In genomic region chr10:124527996-124528395, GRCh38 we compare ENCODE assay signal across 19 cellular contexts.
DNase-seq lines count a peak whose midpoint lies in the region; ATAC-seq and TF ChIP-seq lines count a peak whose summit lies in the region.
"Had no signal": no experiment of that assay in that cellular context is flagged by ENCODE, and none has a peak within 500 bp of the region (broad histone marks: within the 10 kb centered on the region; RNA-seq: fewer than 3 reads in every experiment).

No MANE protein-coding gene starts in this region.

- H3K27me3 Mint-ChIP-seq in neural progenitor cell (ENCODE audit: insufficient read depth, low read depth), result no peaks in the 10 kb centered on the region
- H3K27me3 Mint-ChIP-seq in activated CD8-positive, alpha-beta T cell treated with anti-CD3 and anti-CD28 coated beads, Interleukin-2, amount 10 ng/mL, durations not matched to agents 7 days and 5 days (ENCODE audit: low read depth), result no peaks in the 10 kb centered on the region
- H3K27me3 Mint-ChIP-seq: CD4-positive, alpha-beta T cell had no signal

- no peak overlapping the region for H2AFZ ChIP-seq in neural progenitor cell (replicated peaks)

- H3K4me3 Mint-ChIP-seq in neural progenitor cell, result no peak overlapping the region
- no peak overlapping the region for H3K4me3 Mint-ChIP-seq in activated CD8-positive, alpha-beta T cell treated with anti-CD3 and anti-CD28 coated beads, Interleukin-2, amount 10 ng/mL, durations not matched to agents 7 days and 5 days
- H3K4me3 Mint-ChIP-seq: CD4-positive, alpha-beta T cell; HFFc6 had no signal

- no peak for ATAC-seq in left ventricle myocardium superior
- no peak for ATAC-seq in activated CD8-positive, alpha-beta T cell treated with anti-CD3 and anti-CD28 coated beads, Interleukin-2, amount 10 ng/mL, durations not matched to agents 7 days and 5 days
- ATAC-seq: HCT116 had no signal

- no peaks in the 10 kb centered on the region for H3K9me3 Mint-ChIP-seq in neural progenitor cell
- H3K9me3 Mint-ChIP-seq in activated CD8-positive, alpha-beta T cell treated with anti-CD3 and anti-CD28 coated beads, Interleukin-2, amount 10 ng/mL, durations not matched to agents 7 days and 5 days (ENCODE audit: insufficient read depth), result no peaks in the 10 kb centered on the region
- H3K9me3 Mint-ChIP-seq: CD4-positive, alpha-beta T cell; HFFc6 had no signal

- H3K4me1 Mint-ChIP-seq in neural progenitor cell, result peaks cover 12% of the 10 kb centered on the region
- H3K4me1 Mint-ChIP-seq in activated CD8-positive, alpha-beta T cell treated with anti-CD3 and anti-CD28 coated beads, Interleukin-2, amount 10 ng/mL, durations not matched to agents 7 days and 5 days (ENCODE audit: low read depth), result peaks cover 4% of the 10 kb centered on the region

- peak overlapping the region; percentile 37 for H3K27ac Mint-ChIP-seq in neural progenitor cell
- no peak overlapping the region for H3K27ac Mint-ChIP-seq in activated CD8-positive, alpha-beta T cell treated with anti-CD3 and anti-CD28 coated beads, Interleukin-2, amount 10 ng/mL, durations not matched to agents 7 days and 5 days
- H3K27ac Mint-ChIP-seq: CD4-positive, alpha-beta T cell; HFFc6 had no signal

- H3K36me3 Mint-ChIP-seq in neural progenitor cell, result no peaks in the 10 kb centered on the region
- no peaks in the 10 kb centered on the region for H3K36me3 Mint-ChIP-seq in activated CD8-positive, alpha-beta T cell treated with anti-CD3 and anti-CD28 coated beads, Interleukin-2, amount 10 ng/mL, durations not matched to agents 7 days and 5 days (ENCODE audit: low read depth)

- H3K4me2 ChIP-seq in neural progenitor cell, result no peak overlapping the region

- H3K27me3 ChIP-seq in right atrium auricular region (no peaks in the 10 kb centered on the region), neural progenitor cell (no peaks in the 10 kb centered on the region)
- H3K27me3 ChIP-seq: BE2C had no signal

- no peaks in the 10 kb centered on the region for H3F3A ChIP-seq in neural progenitor cell (ENCODE audit: low read depth)

- H3K4me3 ChIP-seq in right atrium auricular region (no peak overlapping the region), neural progenitor cell (no peak overlapping the region)

- H3K9ac ChIP-seq in neural progenitor cell, result no peak overlapping the region

- CTCF ChIA-PET in activated CD8-positive, alpha-beta T cell treated with anti-CD3 and anti-CD28 coated beads, Interleukin-2, amount 10 ng/mL, durations not matched to agents 7 days and 5 days (lab: Charles Lee), result no interaction called here

- H3K79me2 ChIP-seq in neural progenitor cell (ENCODE audit: low read depth), result no peaks in the 10 kb centered on the region

- no peak for TF ChIP-seq CTCF in right atrium auricular region (IDR thresholded peaks at IDR 0.05)
- no peak for TF ChIP-seq CTCF in neural progenitor cell (IDR thresholded peaks at IDR 0.05)

- intact Hi-C loops in left ventricle myocardium superior (cut with micrococcal nuclease), result no loop called here

- POLR2A ChIA-PET in activated CD8-positive, alpha-beta T cell treated with anti-CD3 and anti-CD28 coated beads, Interleukin-2, amount 10 ng/mL, durations not matched to agents 7 days and 5 days (lab: Charles Lee), result no interaction called here

- no peaks in the 10 kb centered on the region for H3K9me3 ChIP-seq in right atrium auricular region
- H3K9me3 ChIP-seq in neural progenitor cell (ENCODE audit: low read depth), result no peaks in the 10 kb centered on the region
- H3K9me3 ChIP-seq: BE2C had no signal

- no peaks in the 10 kb centered on the region for H4K20me1 ChIP-seq in neural progenitor cell (ENCODE audit: low read depth)

- DNase-seq in left ventricle myocardium superior (peak; percentile 4), right atrium auricular region (ENCODE audit: low spot score) (no peak), SK-N-DZ (ENCODE audit: low spot score) (peak; percentile 57), neural progenitor cell (ENCODE audit: low spot score) (no peak), glomerular visceral epithelial cell (ENCODE audit: extremely low spot score) (no peak), ecto neural progenitor cell (ENCODE audit: low spot score) (no peak)
- no peak for DNase-seq in activated CD8-positive, alpha-beta T cell treated with anti-CD3 and anti-CD28 coated beads, Interleukin-2, amount 10 ng/mL, durations not matched to agents 7 days and 5 days
- DNase-seq: ACHN; BE2C; C1 segment of cervical spinal cord; CD4-positive, alpha-beta T cell; DMS153; DMS79 treated with DMSO at 0.1 percent for 48 hours; GF-D8; GOT3; H7; HFFc6 had no signal

- no peak overlapping the region for H3K27ac ChIP-seq in right atrium auricular region
- H3K27ac ChIP-seq in neural progenitor cell, result no peak overlapping the region
- H3K27ac ChIP-seq: HL-60 had no signal

- H3K4me1 ChIP-seq in right atrium auricular region, result peaks cover 0 to 24% of the 10 kb centered on the region in 2 donors
- H3K4me1 ChIP-seq in neural progenitor cell, result no peaks in the 10 kb centered on the region

- no peaks in the 10 kb centered on the region for H3K36me3 ChIP-seq in right atrium auricular region
- no peaks in the 10 kb centered on the region for H3K36me3 ChIP-seq in neural progenitor cell
- H3K36me3 ChIP-seq: BE2C had no signal

Comparison
In these comparisons a context has a peak if more than half of its experiments do, and no peak if none do; other contexts are left out.
1. DNase-seq: peak in left ventricle myocardium superior (single experiment) and SK-N-DZ (single experiment); none in right atrium auricular region (single experiment), neural progenitor cell (single experiment), glomerular visceral epithelial cell (single experiment), ecto neural progenitor cell (single experiment) and activated CD8-positive, alpha-beta T cell treated with anti-CD3 and anti-CD28 coated beads, Interleukin-2, amount 10 ng/mL, durations not matched to agents 7 days and 5 days (single experiment).